ENCODE assay signal across 13 cellular contexts in the genomic region with DNA sequence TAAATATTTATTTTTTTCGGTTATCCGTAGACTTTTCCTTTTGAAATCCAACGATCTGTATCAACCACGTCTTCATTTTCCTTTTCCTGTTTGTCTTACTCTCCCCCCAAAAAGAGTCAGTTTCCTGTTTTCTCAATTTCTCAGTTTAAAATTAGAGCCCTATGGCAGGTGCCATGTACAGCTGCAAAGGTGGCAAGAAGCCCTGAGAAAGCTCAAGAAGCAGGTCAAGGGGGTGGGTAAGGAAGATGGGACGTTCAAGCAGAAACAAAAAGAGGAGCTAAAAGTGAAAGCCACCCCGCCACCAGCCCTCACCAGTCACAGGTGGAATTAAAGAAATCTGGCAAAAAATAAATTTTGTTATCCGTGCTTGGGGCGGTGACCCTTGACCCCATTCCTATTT. TPM values are rescaled to one million over a fixed set of nuclear protein-coding genes. Genes with fewer than 3 reads are reported as not detected.
DNase-seq lines count a peak whose midpoint lies in the region; ATAC-seq, FAIRE-seq and TF ChIP-seq lines count a peak whose summit lies in the region.
"Had no signal": no experiment of that assay in that cellular context is flagged by ENCODE, and none has a peak within 500 bp of the region (broad histone marks: within the 10 kb centered on the region; RNA-seq: fewer than 3 reads in every experiment).

No MANE protein-coding gene starts in this region.

- H3K4me1 ChIP-seq in DOHH2 (ENCODE audit: control insufficient read depth, low read length): peaks cover 86% of the 10 kb centered on the region
- H3K4me1 ChIP-seq in MM.1S (ENCODE audit: low read length): peaks cover 20% of the 10 kb centered on the region
- H3K4me1 ChIP-seq in endothelial cell of umbilical vein (ENCODE audit: control insufficient read depth, extremely low read depth, insufficient read depth, low read length): peaks cover 8% of the 10 kb centered on the region
- H3K4me1 ChIP-seq: testis had no signal

- H3K4me3 ChIP-seq in DOHH2 (ENCODE audit: low read length): peak overlapping the region; percentile 49
- H3K4me3 ChIP-seq in MM.1S (ENCODE audit: low read length): peak overlapping the region; percentile 34
- no peak overlapping the region for H3K4me3 ChIP-seq in endothelial cell of umbilical vein (replicated peaks in 1 of 3; ENCODE audit: insufficient read depth in 1 of 3, low read depth in 1 of 3, low read length in 3 of 3)
- H3K4me3 ChIP-seq: testis had no signal

- ATAC-seq in GM19324 (IDR thresholded peaks at IDR 0.05; ENCODE audit: low FRiP score, unreplicated experiment) (peak; percentile 68), GM18511 (IDR thresholded peaks at IDR 0.05; ENCODE audit: unreplicated experiment) (no peak)

- intact Hi-C loops in endothelial cell of umbilical vein (cut with micrococcal nuclease): no loop called here

- H3K9me3 ChIP-seq in DOHH2 (ENCODE audit: control insufficient read depth, insufficient read depth, low read length) (no peaks in the 10 kb centered on the region), MM.1S (replicated peaks; ENCODE audit: insufficient read depth, low read length) (no peaks in the 10 kb centered on the region), endothelial cell of umbilical vein (replicated peaks; ENCODE audit: control insufficient read depth, insufficient read depth, low read length) (no peaks in the 10 kb centered on the region)
- H3K9me3 ChIP-seq: testis had no signal

- no peaks in the 10 kb centered on the region for H3K9me1 ChIP-seq in endothelial cell of umbilical vein (replicated peaks; ENCODE audit: control insufficient read depth, extremely low read depth, insufficient read depth, low read length)

- H4K20me1 ChIP-seq in DOHH2 (ENCODE audit: control insufficient read depth, insufficient read depth, low read depth, low read length): no peaks in the 10 kb centered on the region
- H4K20me1 ChIP-seq in MM.1S (ENCODE audit: insufficient read depth, low read length): no peaks in the 10 kb centered on the region
- H4K20me1 ChIP-seq in endothelial cell of umbilical vein (replicated peaks; ENCODE audit: control insufficient read depth, extremely low read depth, insufficient read depth, low read length): no peaks in the 10 kb centered on the region

- no peak overlapping the region for H3K9ac ChIP-seq in MM.1S (ENCODE audit: low read length)
- no peak overlapping the region for H3K9ac ChIP-seq in endothelial cell of umbilical vein (replicated peaks; ENCODE audit: extremely low read depth, insufficient read depth, low read length)

- peak overlapping the region; percentile 94 for H3K27ac ChIP-seq in DOHH2 (ENCODE audit: low read depth, low read length)
- peak overlapping the region; percentile 63; the same call in 1 of the 2 replicates for H3K27ac ChIP-seq in MM.1S (ENCODE audit: low read length)
- no peak overlapping the region for H3K27ac ChIP-seq in endothelial cell of umbilical vein (ENCODE audit: insufficient read depth, low read depth, low read length)
- H3K27ac ChIP-seq: HL-60, testis had no signal

- H3F3A ChIP-seq in DOHH2 (ENCODE audit: control insufficient read depth, insufficient read depth) (peaks cover 39% of the 10 kb centered on the region), MM.1S (ENCODE audit: insufficient read depth, low read length) (peaks cover 24% of the 10 kb centered on the region)

- H3K79me2 ChIP-seq in DOHH2 (ENCODE audit: control insufficient read depth, low read length) (0 out of 2 replicates have a peak, but pooled peaks cover 5% of the 10 kb centered on the region), MM.1S (ENCODE audit: low read length) (no peaks in the 10 kb centered on the region), endothelial cell of umbilical vein (ENCODE audit: control insufficient read depth, insufficient read depth, low read length) (no peaks in the 10 kb centered on the region)

- no peaks in the 10 kb centered on the region for H3K27me3 ChIP-seq in DOHH2 (ENCODE audit: control insufficient read depth, low read length)
- H3K27me3 ChIP-seq in MM.1S (replicated peaks; ENCODE audit: insufficient read depth, low read length): no peaks in the 10 kb centered on the region
- H3K27me3 ChIP-seq in endothelial cell of umbilical vein (ENCODE audit: control insufficient read depth in 2 of 2, insufficient read depth in 2 of 2, low read length in 2 of 2): no peaks in the 10 kb centered on the region
- H3K27me3 ChIP-seq: testis had no signal

- DNase-seq in MM.1S (peak; percentile 89), endothelial cell of umbilical vein (ENCODE audit: low read depth, low spot score) (peak; percentile 53), NCI-H2227 (lab: John Stamatoyannopoulos, UW; ENCODE audit: unreplicated experiment) (no peak), SHP77 treated with DMSO at 0.1 percent for 48 hours (lab: John Stamatoyannopoulos, UW) (no peak), GM12891 (ENCODE audit: insufficient read length, low spot score) (no peak)
- DNase-seq: endodermal cell, glutamatergic neuron, NCI-H2171, testis had no signal

- H3K9me2 ChIP-seq in DOHH2 (replicated peaks; ENCODE audit: control insufficient read depth, low read length): no peaks in the 10 kb centered on the region
- H3K9me2 ChIP-seq in MM.1S (replicated peaks; ENCODE audit: insufficient read depth, low read length): no peaks in the 10 kb centered on the region

- H3K4me2 ChIP-seq in DOHH2 (ENCODE audit: low read length) (peak overlapping the region; percentile 63), MM.1S (ENCODE audit: low read depth, low read length) (peak overlapping the region; percentile 67), endothelial cell of umbilical vein (ENCODE audit: insufficient read depth, low read length) (peak overlapping the region; percentile 33)

- no TSS peak for BruUV-seq in endothelial cell of umbilical vein (replicated peaks; lab: Mats Ljungman, UMichigan)

- no peak for TF ChIP-seq POLR2A in endothelial cell of umbilical vein (IDR thresholded peaks at IDR 0.05; ENCODE audit: low read depth, low read length)
- TF ChIP-seq POLR2A in GM12891 (IDR thresholded peaks at IDR 0.05; ENCODE audit: low read depth, low read length): no peak

- TF ChIP-seq CTCF in DOHH2 (IDR thresholded peaks at IDR 0.05; ENCODE audit: low read depth, low read length, poor library complexity, severe bottlenecking): no peak
- TF ChIP-seq CTCF in MM.1S (IDR thresholded peaks at IDR 0.05; ENCODE audit: low read length): no peak
- no peak for TF ChIP-seq CTCF in endothelial cell of umbilical vein (IDR thresholded peaks at IDR 0.05; ENCODE audit: extremely low read depth in 1 of 2, insufficient read depth in 1 of 2, low read depth in 1 of 2, low read length in 2 of 2)

- peaks cover 19% of the 10 kb centered on the region for H3K36me3 ChIP-seq in DOHH2 (ENCODE audit: control insufficient read depth, low read length)
- H3K36me3 ChIP-seq in MM.1S (replicated peaks; ENCODE audit: insufficient read depth, low read length): no peaks in the 10 kb centered on the region
- H3K36me3 ChIP-seq in endothelial cell of umbilical vein (ENCODE audit: control insufficient read depth in 2 of 2, extremely low read depth in 1 of 2, insufficient read depth in 2 of 2, low read length in 2 of 2): no peaks in the 10 kb centered on the region

- H2AFZ ChIP-seq in MM.1S (ENCODE audit: low read length): no peak overlapping the region
- no peak overlapping the region for H2AFZ ChIP-seq in endothelial cell of umbilical vein (ENCODE audit: low read depth, low read length)

- FAIRE-seq in endothelial cell of umbilical vein (lab: Jason Lieb, UNC): no peak
- FAIRE-seq in GM12891 (lab: Jason Lieb, UNC): no peak

- dilution Hi-C loops in endothelial cell of umbilical vein (cut with MboI; ENCODE audit: extremely low pct_ligation_motif_present, low sequenced_read_pairs): no loop called here

- CTCF ChIA-PET in endothelial cell of umbilical vein (lab: Charles Lee): interaction anchor here (0.6 to 1.1 kb wide), 3 partner anchors 8 to 31 kb away, joined by 3 to 5 read pairs (median 3); no protein-coding TSS in a partner anchor

- POLR2A ChIA-PET in endothelial cell of umbilical vein (lab: Charles Lee): no interaction called here

TF ChIP-seq in endothelial cell of umbilical vein, 7 proteins besides CTCF, POLR2A, EP300 and RAD21 (continues in another document):
- no peak for TF ChIP-seq JUN (IDR thresholded peaks at IDR 0.05; ENCODE audit: borderline replicate concordance, insufficient read depth, insufficient read length, low read depth)
- no peak for TF ChIP-seq POLR2AphosphoS5 (IDR thresholded peaks at IDR 0.05; ENCODE audit: insufficient read depth, low read depth, low read length)
- no peak for TF ChIP-seq MYC (IDR thresholded peaks at IDR 0.05; ENCODE audit: low read depth, low read length)
- no peak for TF ChIP-seq FOS (IDR thresholded peaks at IDR 0.05; ENCODE audit: borderline replicate concordance, insufficient read depth, low read length)

TF ChIP-seq in GM12891, 5 proteins besides CTCF, POLR2A, EP300 and RAD21:
- TF ChIP-seq POU2F2 (IDR thresholded peaks at IDR 0.05; ENCODE audit: low read depth, low read length): no peak
- TF ChIP-seq SPI1 (IDR thresholded peaks at IDR 0.05; ENCODE audit: low read depth, low read length): no peak
- TF ChIP-seq TAF1 (IDR thresholded peaks at IDR 0.05; ENCODE audit: low read depth, low read length): no peak
- no peak for TF ChIP-seq PAX5 (IDR thresholded peaks at IDR 0.05; ENCODE audit: insufficient read depth, low read length, severe bottlenecking)
- TF ChIP-seq POLR2AphosphoS5 (IDR thresholded peaks at IDR 0.05; ENCODE audit: low read depth, low read length): no peak

RNA-seq across cellular contexts. Expression of a gene that starts 26.7 kb away (rescaled TPM):
- 9.9 and 13.8 TPM in 2 replicates for total RNA-seq in endothelial cell of umbilical vein
- 8.1 and 9.4 TPM in 2 replicates for polyA plus RNA-seq in endothelial cell of umbilical vein
- polyA plus RNA-seq in endothelial cell of umbilical vein (2011; cell fraction: cytosol; rRNA removed): 5.6 and 6.5 TPM in 2 replicates
- polyA plus RNA-seq in endothelial cell of umbilical vein (2011; cell fraction: nucleus; rRNA removed): 5.9 and 6.9 TPM in 2 replicates
- polyA plus RNA-seq in endothelial cell of umbilical vein (2012): 8.0 and 15.9 TPM in 2 replicates
- polyA minus RNA-seq in endothelial cell of umbilical vein: 12.4 and 15.8 TPM in 2 replicates
- polyA minus RNA-seq in endothelial cell of umbilical vein (2011; cell fraction: cytosol; rRNA and poly(A)+ RNA removed): 1.5 TPM
- polyA minus RNA-seq in endothelial cell of umbilical vein (2011; cell fraction: nucleus; rRNA and poly(A)+ RNA removed): 2.8 and 5.1 TPM in 2 replicates
- 4.7 TPM for polyA plus RNA-seq in GM12891 (2012; ENCODE audit: low read depth, missing spikeins)

RNA-seq across cellular contexts. Expression of a gene that starts 35.3 kb away (rescaled TPM):
- total RNA-seq in endothelial cell of umbilical vein: 270 and 276 TPM in 2 replicates
- polyA plus RNA-seq in endothelial cell of umbilical vein: 12.2 and 16.7 TPM in 2 replicates
- 19.5 and 20.9 TPM in 2 replicates for polyA plus RNA-seq in endothelial cell of umbilical vein (2011; cell fraction: cytosol; rRNA removed)
- polyA plus RNA-seq in endothelial cell of umbilical vein (2011; cell fraction: nucleus; rRNA removed): 92.1 and 112 TPM in 2 replicates
- 88.0 and 129 TPM in 2 replicates for polyA plus RNA-seq in endothelial cell of umbilical vein (2012)
- 121 and 123 TPM in 2 replicates for polyA minus RNA-seq in endothelial cell of umbilical vein
- polyA minus RNA-seq in endothelial cell of umbilical vein (2011; cell fraction: cytosol; rRNA and poly(A)+ RNA removed): 37.3 TPM
- polyA minus RNA-seq in endothelial cell of umbilical vein (2011; cell fraction: nucleus; rRNA and poly(A)+ RNA removed): 167 and 236 TPM in 2 replicates
- polyA plus RNA-seq in GM12891 (2012; ENCODE audit: low read depth, missing spikeins): 44.7 TPM

Comparison
In these comparisons a context has a peak if more than half of its experiments do, and no peak if none do; other contexts are left out.
1. H3K4me3 ChIP-seq: peak in DOHH2 (single experiment) and MM.1S (single experiment); none in endothelial cell of umbilical vein (0 of 3).
2. DNase-seq: peak in MM.1S (single experiment) and endothelial cell of umbilical vein (single experiment); none in NCI-H2227 (single experiment), SHP77 treated with DMSO at 0.1 percent for 48 hours (single experiment) and GM12891 (single experiment).
3. Peak in every context shown above with its lines, with median percentiles within 50 percentile points of each other: H3K4me2 ChIP-seq.